ENCODE assay signal across 15 cellular contexts in genomic region chr11:134712228-134713145, GRCh38.
"Had no signal": no experiment of that assay in that cellular context is flagged by ENCODE, and none has a peak within 500 bp of the region (broad histone marks: within the 10 kb centered on the region; RNA-seq: fewer than 3 reads in every experiment).

No MANE protein-coding gene starts in this region.

- H3K4me1 ChIP-seq: foreskin keratinocyte, tibial nerve had no signal

- H3K9me3 ChIP-seq: ovary, sigmoid colon, tibial nerve had no signal

- H3K4me3 ChIP-seq: ovary, sigmoid colon, tibial nerve had no signal

- H3K36me3 ChIP-seq: brain microvascular endothelial cell, ovary, sigmoid colon, tibial nerve had no signal

- H3K27me3 ChIP-seq: brain microvascular endothelial cell, foreskin keratinocyte, ovary, sigmoid colon, tibial nerve had no signal

- H3K27ac Mint-ChIP-seq: activated T-helper 17 cell treated with anti-CD3 and anti-CD28 coated beads, Interleukin-2, amount 50 U/mL, for 72 hours; immature natural killer cell had no signal

- H3K4me3 Mint-ChIP-seq: activated T-helper 17 cell treated with anti-CD3 and anti-CD28 coated beads, Interleukin-2, amount 50 U/mL, for 72 hours; central memory CD8-positive, alpha-beta T cell; immature natural killer cell; neural crest cell had no signal

- ATAC-seq: activated CD4-positive, CD25-positive, alpha-beta regulatory T cell treated with anti-CD3 and anti-CD28 coated beads, Interleukin-2, amount 50 U/mL, for 24 hours; activated T-helper 17 cell treated with anti-CD3 and anti-CD28 coated beads, Interleukin-2, amount 50 U/mL, for 72 hours; foreskin keratinocyte had no signal

- H3K9me3 Mint-ChIP-seq: activated T-helper 17 cell treated with anti-CD3 and anti-CD28 coated beads, Interleukin-2, amount 50 U/mL, for 72 hours; central memory CD8-positive, alpha-beta T cell; immature natural killer cell; neural crest cell had no signal

- H3K4me1 Mint-ChIP-seq: activated T-helper 17 cell treated with anti-CD3 and anti-CD28 coated beads, Interleukin-2, amount 50 U/mL, for 72 hours; central memory CD8-positive, alpha-beta T cell; immature natural killer cell had no signal

- DNase-seq: activated naive CD4-positive, alpha-beta T cell treated with Interleukin-2 at 50 U/mL for 16 hours; activated T-cell treated with anti-CD3 and anti-CD28 coated beads for 4 hours; anterior cingulate cortex; brain microvascular endothelial cell; effector memory CD4-positive, alpha-beta T cell; foreskin keratinocyte; ovary; sigmoid colon; stimulated activated CD4-positive, alpha-beta T cell treated with anti-CD3 and anti-CD28 coated beads, Interleukin-1b, Interleukin-23, amount 100 ng/mL, for 48 hours had no signal

- H3K27ac ChIP-seq: brain microvascular endothelial cell, foreskin keratinocyte, ovary, sigmoid colon, tibial nerve had no signal

- H3K36me3 Mint-ChIP-seq: immature natural killer cell had no signal
